Comparison of ENCODE assay signal across 11 cellular contexts in genomic region chr19:1850809-1851544, GRCh38. TPM values are rescaled to one million over a fixed set of nuclear protein-coding genes. Genes with fewer than 3 reads are reported as not detected.
DNase-seq lines count a peak whose midpoint lies in the region; ATAC-seq and TF ChIP-seq lines count a peak whose summit lies in the region.
"Had no signal": no experiment of that assay in that cellular context is flagged by ENCODE, and none has a peak within 500 bp of the region (broad histone marks: within the 10 kb centered on the region; RNA-seq: fewer than 3 reads in every experiment).

No MANE protein-coding gene starts in this region.

- H2AFZ ChIP-seq in OCI-LY3 (ENCODE audit: low read depth, low read length): no peak overlapping the region
- H2AFZ ChIP-seq: PC-9 had no signal

- peaks cover 35% of the 10 kb centered on the region for H4K20me1 ChIP-seq in OCI-LY3 (ENCODE audit: insufficient read depth, low read length)

- H3K27me3 ChIP-seq in OCI-LY3 (ENCODE audit: low read depth, low read length) (no peaks in the 10 kb centered on the region), endodermal cell (ENCODE audit: control insufficient read depth, insufficient read depth, low read length, poor library complexity, severe bottlenecking) (no peaks in the 10 kb centered on the region)

- H3K4me2 ChIP-seq in OCI-LY3 (ENCODE audit: low read length): no peak overlapping the region
- H3K4me2 ChIP-seq: PC-9 had no signal

- no peak for ATAC-seq in activated naive CD4-positive, alpha-beta T cell treated with anti-CD3 and anti-CD28 coated beads, Interleukin-2, amount 50 U/mL, for 72 hours
- ATAC-seq in stimulated activated memory B cell treated with anti-CD40 and anti-IgM and Interleukin-4, amounts not matched to agents 10 μg/mL and 1 μg/mL and 100 μg/mL, for 72 hours: no peak
- ATAC-seq in HG03135 (IDR thresholded peaks at IDR 0.05; ENCODE audit: unreplicated experiment): no peak

- peaks cover 48% of the 10 kb centered on the region for H3K4me1 ChIP-seq in OCI-LY3 (ENCODE audit: low read length)
- peaks cover 9% of the 10 kb centered on the region for H3K4me1 ChIP-seq in endodermal cell (ENCODE audit: control insufficient read depth, insufficient read depth, low read length)

- no peak for DNase-seq in activated naive CD4-positive, alpha-beta T cell treated with anti-CD3 and anti-CD28 coated beads, Interleukin-2, amount 50 U/mL, for 72 hours (ENCODE audit: low spot score in 2 of 2)
- no peak for DNase-seq in activated naive CD4-positive, alpha-beta T cell (lab: John Stamatoyannopoulos, UW)
- peak; percentile 66 for DNase-seq in endodermal cell
- DNase-seq in DMS114 treated with DMSO at 0.1 percent for 48 hours (lab: John Stamatoyannopoulos, UW; ENCODE audit: unreplicated experiment): no peak
- no peak for DNase-seq in iPS-NIHi7 (ENCODE audit: extremely low spot score)
- DNase-seq: cortex of kidney, PC-9 had no signal

- H3K9ac ChIP-seq in OCI-LY3 (ENCODE audit: low read length): no peak overlapping the region
- no peak overlapping the region for H3K9ac ChIP-seq in endodermal cell (ENCODE audit: extremely low read depth, low read length, poor library complexity, severe bottlenecking)

- peaks cover 22% of the 10 kb centered on the region for H3K4me1 Mint-ChIP-seq in endodermal cell
- H3K4me1 Mint-ChIP-seq in stimulated activated memory B cell treated with anti-CD40 and anti-IgM and Interleukin-4, amounts not matched to agents 10 μg/mL and 1 μg/mL and 100 μg/mL, for 72 hours: peaks cover 68% of the 10 kb centered on the region

- H3K79me2 ChIP-seq in OCI-LY3 (ENCODE audit: low read length): peaks cover 69% of the 10 kb centered on the region

- no peaks in the 10 kb centered on the region for H3K36me3 ChIP-seq in OCI-LY3 (replicated peaks; ENCODE audit: low read depth, low read length)
- H3K36me3 ChIP-seq in endodermal cell (ENCODE audit: control insufficient read depth, insufficient read depth, low read length): peaks cover 7% of the 10 kb centered on the region
- H3K36me3 ChIP-seq: prostate gland had no signal

- H3K9me3 ChIP-seq in OCI-LY3 (ENCODE audit: insufficient read depth, low read length) (no peaks in the 10 kb centered on the region), endodermal cell (ENCODE audit: control insufficient read depth, low read length) (no peaks in the 10 kb centered on the region)
- H3K9me3 ChIP-seq: prostate gland had no signal

- peak overlapping the region; percentile 70 to 81 for H3K27ac Mint-ChIP-seq in activated naive CD4-positive, alpha-beta T cell treated with anti-CD3 and anti-CD28 coated beads, Interleukin-2, amount 50 U/mL, for 72 hours
- H3K27ac Mint-ChIP-seq in endodermal cell: peak overlapping the region; percentile 58
- H3K27ac Mint-ChIP-seq in stimulated activated memory B cell treated with anti-CD40 and anti-IgM and Interleukin-4, amounts not matched to agents 10 μg/mL and 1 μg/mL and 100 μg/mL, for 72 hours: peak overlapping the region; percentile 40

- H3K27me3 Mint-ChIP-seq in endodermal cell (ENCODE audit: insufficient read depth): no peaks in the 10 kb centered on the region
- no peaks in the 10 kb centered on the region for H3K27me3 Mint-ChIP-seq in stimulated activated memory B cell treated with anti-CD40 and anti-IgM and Interleukin-4, amounts not matched to agents 10 μg/mL and 1 μg/mL and 100 μg/mL, for 72 hours

- H3K4me3 ChIP-seq in OCI-LY3 (ENCODE audit: low read length) (no peak overlapping the region), endodermal cell (ENCODE audit: low read length) (no peak overlapping the region)
- H3K4me3 ChIP-seq: PC-9, prostate gland had no signal

- WGBS in endodermal cell (ENCODE audit: insufficient coverage in 1 of 2, insufficient read length in 1 of 2), 2 experiments: 94% methylated on average over 23 of the region's 23 CpGs

- H3K36me3 Mint-ChIP-seq in activated naive CD4-positive, alpha-beta T cell treated with anti-CD3 and anti-CD28 coated beads, Interleukin-2, amount 50 U/mL, for 72 hours: peaks cover 10 to 11% of the 10 kb centered on the region in 2 donors
- H3K36me3 Mint-ChIP-seq in endodermal cell (ENCODE audit: low read depth): peaks cover 8% of the 10 kb centered on the region
- peaks cover 16% of the 10 kb centered on the region for H3K36me3 Mint-ChIP-seq in stimulated activated memory B cell treated with anti-CD40 and anti-IgM and Interleukin-4, amounts not matched to agents 10 μg/mL and 1 μg/mL and 100 μg/mL, for 72 hours

- no peaks in the 10 kb centered on the region for H3K9me3 Mint-ChIP-seq in activated naive CD4-positive, alpha-beta T cell treated with anti-CD3 and anti-CD28 coated beads, Interleukin-2, amount 50 U/mL, for 72 hours
- no peaks in the 10 kb centered on the region for H3K9me3 Mint-ChIP-seq in endodermal cell
- H3K9me3 Mint-ChIP-seq in stimulated activated memory B cell treated with anti-CD40 and anti-IgM and Interleukin-4, amounts not matched to agents 10 μg/mL and 1 μg/mL and 100 μg/mL, for 72 hours: no peaks in the 10 kb centered on the region

- H3K27ac ChIP-seq in OCI-LY3 (ENCODE audit: low read length): no peak overlapping the region
- no peak overlapping the region for H3K27ac ChIP-seq in endodermal cell (ENCODE audit: low read depth, low read length)
- H3K27ac ChIP-seq: PC-9, prostate gland had no signal

- TF ChIP-seq CTCF in OCI-LY3 (IDR thresholded peaks at IDR 0.05; ENCODE audit: low read depth, low read length) (peak; percentile 35), endodermal cell (conservative IDR thresholded peaks at IDR 0.05) (peak; percentile 66)

- no peak overlapping the region for H3K4me3 Mint-ChIP-seq in endodermal cell
- no peak overlapping the region for H3K4me3 Mint-ChIP-seq in stimulated activated memory B cell treated with anti-CD40 and anti-IgM and Interleukin-4, amounts not matched to agents 10 μg/mL and 1 μg/mL and 100 μg/mL, for 72 hours

RNA-seq across cellular contexts. Expression of gene REXO1, which starts 2.7 kb away (rescaled TPM):
- 10 to 100 TPM; 35.5 to 44.5 TPM for total RNA-seq in activated naive CD4-positive, alpha-beta T cell treated with anti-CD3 and anti-CD28 coated beads, Interleukin-2, amount 50 U/mL, for 72 hours
- total RNA-seq in endodermal cell: 10 to 100 TPM; 51.6 to 56.4 TPM
- 26.5 TPM for polyA plus RNA-seq in endodermal cell (2013, experiment 1 of 2)
- polyA plus RNA-seq in endodermal cell (2013, experiment 2 of 2): 26.7 TPM

RNA-seq across cellular contexts. Expression of gene KLF16, which starts 12.4 kb away (rescaled TPM):
- 10 to 100 TPM; 20.5 to 22.6 TPM for total RNA-seq in activated naive CD4-positive, alpha-beta T cell treated with anti-CD3 and anti-CD28 coated beads, Interleukin-2, amount 50 U/mL, for 72 hours
- total RNA-seq in endodermal cell: 10 to 100 TPM; 39.0 to 42.9 TPM
- 19.2 TPM for polyA plus RNA-seq in endodermal cell (2013, experiment 1 of 2)
- polyA plus RNA-seq in endodermal cell (2013, experiment 2 of 2): 17.1 TPM

RNA-seq across cellular contexts. Expression of gene ABHD17A, which starts 34.3 kb away (rescaled TPM):
- 100 to 1,000 TPM; 109 to 110 TPM for total RNA-seq in activated naive CD4-positive, alpha-beta T cell treated with anti-CD3 and anti-CD28 coated beads, Interleukin-2, amount 50 U/mL, for 72 hours
- total RNA-seq in endodermal cell: 10 to 100 TPM; 50.6 to 52.9 TPM
- 45.1 TPM for polyA plus RNA-seq in endodermal cell (2013, experiment 1 of 2)
- polyA plus RNA-seq in endodermal cell (2013, experiment 2 of 2): 45.7 TPM

RNA-seq across cellular contexts. Expression of gene ATP8B3, which starts 38.9 kb away (rescaled TPM):
- 10 to 100 TPM; 11.7 to 28.7 TPM for total RNA-seq in activated naive CD4-positive, alpha-beta T cell treated with anti-CD3 and anti-CD28 coated beads, Interleukin-2, amount 50 U/mL, for 72 hours
- 1 to 10 TPM; 2.3 to 3.4 TPM for total RNA-seq in endodermal cell
- 3.7 TPM for polyA plus RNA-seq in endodermal cell (2013, experiment 1 of 2)
- 3.3 TPM for polyA plus RNA-seq in endodermal cell (2013, experiment 2 of 2)

RNA-seq across cellular contexts. Expression of gene ADAT3, which starts 54.2 kb away (rescaled TPM):
- total RNA-seq in activated naive CD4-positive, alpha-beta T cell treated with anti-CD3 and anti-CD28 coated beads, Interleukin-2, amount 50 U/mL, for 72 hours: 1 to 10 TPM; 8.5 to 10.0 TPM
- total RNA-seq in endodermal cell: 10 to 100 TPM in 1 of 2 donors, 1 to 10 TPM in 1; 9.9 to 13.8 TPM
- polyA plus RNA-seq in endodermal cell (2013, experiment 1 of 2): 4.5 TPM
- polyA plus RNA-seq in endodermal cell (2013, experiment 2 of 2): 3.1 TPM
